ENCODE assay signal across 23 cellular contexts in the genomic region with DNA sequence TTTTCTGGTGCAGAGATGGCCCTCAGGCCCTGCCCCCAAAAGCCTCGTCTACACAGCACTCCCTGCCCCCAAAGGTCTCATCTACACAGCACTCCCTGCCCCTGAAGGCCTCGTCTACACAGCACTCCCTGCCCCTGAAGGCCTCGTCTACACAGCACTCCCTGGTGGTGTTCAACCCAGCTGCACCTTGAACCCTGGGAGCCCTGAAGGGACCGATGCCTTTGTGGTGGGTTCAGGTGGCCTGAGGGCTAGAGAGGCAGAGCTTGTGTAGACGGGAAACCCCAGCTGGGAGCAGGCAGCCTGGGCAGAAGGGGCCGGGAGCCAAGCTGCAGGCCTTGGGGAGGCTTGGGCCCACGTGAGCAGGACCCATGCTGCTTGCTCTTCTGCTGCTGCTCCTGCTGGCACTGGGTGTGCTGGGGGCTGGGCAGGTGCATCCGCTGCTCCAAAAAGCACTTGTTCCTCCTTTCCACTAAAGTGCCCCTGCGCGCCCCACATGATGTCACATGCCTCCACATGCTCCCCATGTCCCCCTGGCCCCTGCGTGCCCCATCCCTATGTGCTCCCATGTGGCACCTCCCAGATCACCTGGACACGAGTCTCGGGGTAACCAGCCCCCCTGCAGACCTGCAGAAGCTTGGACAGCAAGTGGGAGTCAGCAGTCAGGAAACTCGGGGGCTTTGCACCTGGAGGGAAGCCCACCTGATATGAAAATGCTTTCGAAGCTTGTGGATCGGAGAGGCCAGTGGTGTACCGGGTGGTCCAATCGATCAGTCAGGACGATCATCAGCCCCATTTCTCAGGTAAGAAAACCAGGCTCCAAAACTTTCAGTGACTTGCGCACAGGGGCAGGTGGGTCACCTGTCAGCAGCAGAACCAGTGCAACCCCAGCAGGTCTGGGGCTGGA.
DNase-seq lines count a peak whose midpoint lies in the region; ATAC-seq, FAIRE-seq and TF ChIP-seq lines count a peak whose summit lies in the region.
"Had no signal": no experiment of that assay in that cellular context is flagged by ENCODE, and none has a peak within 500 bp of the region (broad histone marks: within the 10 kb centered on the region; RNA-seq: fewer than 3 reads in every experiment).

No MANE protein-coding gene starts in this region.

- H3K9me3 ChIP-seq in Peyer's patch (no peaks in the 10 kb centered on the region), HepG2 (ENCODE audit: low read length) (no peaks in the 10 kb centered on the region), spleen (no peaks in the 10 kb centered on the region)
- H3K9me3 ChIP-seq: esophagus squamous epithelium had no signal

- TF ChIP-seq POLR2A in Peyer's patch (IDR thresholded peaks at IDR 0.05) (no peak), HepG2 (IDR thresholded peaks at IDR 0.05; ENCODE audit: insufficient read depth in 1 of 2, low read depth in 2 of 2, low read length in 2 of 2) (no peak), spleen (IDR thresholded peaks at IDR 0.05) (no peak)

- in situ Hi-C loops in HepG2 (cut with HindIII; ENCODE audit: extremely low pct_ligation_motif_present, low pct_unique_long_range_greater_than_20kb): no loop called here

- BruUV-seq in HepG2 (replicated peaks; lab: Mats Ljungman, UMichigan): no TSS peak

- POLR2A ChIA-PET in HepG2 (lab: Yijun Ruan, JAX): no interaction called here

- no peak for TF ChIP-seq RAD21 in HepG2 (CRISPR knock-in tag; IDR thresholded peaks at IDR 0.05)

- DNase-seq in activated naive CD4-positive, alpha-beta T cell treated with anti-CD3 and anti-CD28 coated beads, Interleukin-2, amount 10 ng/mL, durations not matched to agents 7 days and 5 days: peak; percentile 15
- DNase-seq in activated naive CD4-positive, alpha-beta T cell treated with Interleukin-2 at 50 U/mL for 16 hours: no peak
- DNase-seq in Peyer's patch (peak in 2 of 3 donors; percentile 35 to 38), HepG2 (ENCODE audit: low spot score) (no peak), spleen (peak; percentile 62), SK-N-DZ (ENCODE audit: low spot score) (no peak), immature natural killer cell (no peak)
- DNase-seq: activated B cell treated with CpG ODN at 0.5 μM for 24 hours; CD8-positive, alpha-beta T cell; DND-41; effector CD8-positive, alpha-beta T cell; esophagus squamous epithelium; H7; KG1; NCI-H2029 treated with DMSO at 0.1 percent for 48 hours; NCI-H510A had no signal

- H3K27me3 Mint-ChIP-seq in activated naive CD4-positive, alpha-beta T cell treated with anti-CD3 and anti-CD28 coated beads, Interleukin-2, amount 10 ng/mL, durations not matched to agents 7 days and 5 days: no peaks in the 10 kb centered on the region
- H3K27me3 Mint-ChIP-seq in immature natural killer cell (ENCODE audit: low read depth in 3 of 3): peaks cover 0 to 2% (median 2%) of the 10 kb centered on the region in 3 donors
- H3K27me3 Mint-ChIP-seq: stimulated activated naive CD8-positive, alpha-beta T cell treated with anti-CD3 and anti-CD28 coated beads, Interleukin-15, Interleukin-2, amounts not matched to agents 100 ng/mL and 50 ng/mL, for 24 hours had no signal

- H3K36me3 Mint-ChIP-seq in activated naive CD4-positive, alpha-beta T cell treated with anti-CD3 and anti-CD28 coated beads, Interleukin-2, amount 10 ng/mL, durations not matched to agents 7 days and 5 days: no peaks in the 10 kb centered on the region
- H3K36me3 Mint-ChIP-seq in immature natural killer cell: no peaks in the 10 kb centered on the region
- H3K36me3 Mint-ChIP-seq: CD8-positive, alpha-beta T cell had no signal

- no peak overlapping the region for H3K4me3 ChIP-seq in Peyer's patch
- H3K4me3 ChIP-seq in HepG2 (replicated peaks in 1 of 3; ENCODE audit: insufficient read depth in 1 of 3, low read depth in 2 of 3, low read length in 3 of 3): no peak overlapping the region
- no peak overlapping the region for H3K4me3 ChIP-seq in spleen
- H3K4me3 ChIP-seq: esophagus squamous epithelium had no signal

- H3K4me1 Mint-ChIP-seq in activated naive CD4-positive, alpha-beta T cell treated with anti-CD3 and anti-CD28 coated beads, Interleukin-2, amount 10 ng/mL, durations not matched to agents 7 days and 5 days: no peaks in the 10 kb centered on the region
- H3K4me1 Mint-ChIP-seq in immature natural killer cell: no peaks in the 10 kb centered on the region
- H3K4me1 Mint-ChIP-seq: central memory CD8-positive, alpha-beta T cell had no signal

- no peaks in the 10 kb centered on the region for H4K20me1 ChIP-seq in HepG2 (ENCODE audit: insufficient read depth, low read length)

- H3K79me2 ChIP-seq in HepG2 (ENCODE audit: insufficient read depth, low read length): no peaks in the 10 kb centered on the region

- TF ChIP-seq EP300 in HepG2 (IDR thresholded peaks at IDR 0.05; ENCODE audit: low read depth in 2 of 2, low read length in 2 of 2) (no peak), HepG2 (CRISPR knock-in tag; IDR thresholded peaks at IDR 0.05; ENCODE audit: borderline replicate concordance) (no peak)

- intact Hi-C loops in HepG2 (cut with micrococcal nuclease; ENCODE audit: unreplicated experiment): no loop called here
- intact Hi-C loops in spleen (cut with DNase I; ENCODE audit: low total_unique reads): no loop called here

- H2AFZ ChIP-seq in HepG2 (ENCODE audit: low read length): no peak overlapping the region

- H3K27ac Mint-ChIP-seq in activated naive CD4-positive, alpha-beta T cell treated with anti-CD3 and anti-CD28 coated beads, Interleukin-2, amount 10 ng/mL, durations not matched to agents 7 days and 5 days: no peak overlapping the region
- H3K27ac Mint-ChIP-seq in immature natural killer cell: no peak overlapping the region
- H3K27ac Mint-ChIP-seq: activated B cell treated with CpG ODN at 0.5 μM for 24 hours; activated T-helper 2 cell treated with anti-CD3 and anti-CD28 coated beads, Interferon-gamma antibody, Interleukin-2, Interleukin-4, amounts not matched to agents 10 μg/mL and 5 μg/mL and 100 μg/mL, durations not matched to agents 14 hours and 24 hours and 36 hours; CD8-positive, alpha-beta T cell; stimulated activated naive CD8-positive, alpha-beta T cell treated with anti-CD3 and anti-CD28 coated beads, Interleukin-15, Interleukin-2, amounts not matched to agents 100 ng/mL and 50 ng/mL, for 24 hours; T-helper 1 cell treated with Interleukin-12 subunit alpha and Interleukin-12 subunit beta and Interleukin-4 antibody, amounts not matched to agents 30 μg/mL and 1 μg/mL, for 36 hours had no signal

- H3K36me3 ChIP-seq in Peyer's patch (no peaks in the 10 kb centered on the region), HepG2 (replicated peaks in 1 of 2; ENCODE audit: control insufficient read depth in 1 of 2, insufficient read depth in 2 of 2, low read length in 2 of 2) (no peaks in the 10 kb centered on the region), spleen (no peaks in the 10 kb centered on the region)
- H3K36me3 ChIP-seq: esophagus squamous epithelium had no signal

- H3K27me3 ChIP-seq in Peyer's patch (no peaks in the 10 kb centered on the region), HepG2 (ENCODE audit: control insufficient read depth in 1 of 2, insufficient read depth in 2 of 2, low read length in 2 of 2) (peaks cover 8 to 34% of the 10 kb centered on the region in 2 experiments; a peak in 4 of 5 replicates), spleen (replicated peaks in 1 of 7) (no peaks in the 10 kb centered on the region)

- no peak overlapping the region for H3K9ac ChIP-seq in HepG2 (ENCODE audit: insufficient read depth, low read depth, low read length)

- TF ChIP-seq CTCF in Peyer's patch (IDR thresholded peaks at IDR 0.05) (no peak), HepG2 (CRISPR knock-in tag; IDR thresholded peaks at IDR 0.05) (no peak), spleen (IDR thresholded peaks at IDR 0.05 in 8 of 11, conservative IDR thresholded peaks at IDR 0.05 in 3 of 11) (no peak)

- H3K4me3 Mint-ChIP-seq in activated naive CD4-positive, alpha-beta T cell treated with anti-CD3 and anti-CD28 coated beads, Interleukin-2, amount 10 ng/mL, durations not matched to agents 7 days and 5 days: no peak overlapping the region
- H3K4me3 Mint-ChIP-seq in immature natural killer cell: no peak overlapping the region
- H3K4me3 Mint-ChIP-seq: activated B cell treated with CpG ODN at 0.5 μM for 24 hours; CD8-positive, alpha-beta T cell; central memory CD8-positive, alpha-beta T cell; neural crest cell; stimulated activated naive CD8-positive, alpha-beta T cell treated with anti-CD3 and anti-CD28 coated beads, Interleukin-15, Interleukin-2, amounts not matched to agents 100 ng/mL and 50 ng/mL, for 24 hours; T-helper 1 cell treated with Interleukin-12 subunit alpha and Interleukin-12 subunit beta and Interleukin-4 antibody, amounts not matched to agents 30 μg/mL and 1 μg/mL, for 36 hours had no signal

- peaks cover 0 to 9% (median 0%) of the 10 kb centered on the region in 4 donors for H3K4me1 ChIP-seq in Peyer's patch
- H3K4me1 ChIP-seq in HepG2 (ENCODE audit: insufficient read depth, low read length): peaks cover 31% of the 10 kb centered on the region
- H3K4me1 ChIP-seq in spleen: peaks cover 0 to 18% (median 9%) of the 10 kb centered on the region in 6 donors

- no peak overlapping the region for H3K4me2 ChIP-seq in HepG2 (ENCODE audit: low read depth, low read length)

- CTCF ChIA-PET in activated naive CD4-positive, alpha-beta T cell treated with anti-CD3 and anti-CD28 coated beads, Interleukin-2, amount 10 ng/mL, durations not matched to agents 7 days and 5 days (lab: Charles Lee): no interaction called here
- CTCF ChIA-PET in HepG2 (lab: Yijun Ruan, JAX; ENCODE audit: low intra/inter-chr PET ratio, low total read pairs): no interaction called here

- WGBS in HepG2 (ENCODE audit: low lambda C conversion rate): 28% methylated on average over 10 of the region's 20 CpGs
- WGBS in spleen, 5 donors: 74 to 87% (median 82%) methylated on average over 17 to 20 of the region's 20 CpGs

- FAIRE-seq in HepG2 (lab: Jason Lieb, UNC): no peak
- FAIRE-seq: GM18507 had no signal

- H3K9me3 Mint-ChIP-seq in activated naive CD4-positive, alpha-beta T cell treated with anti-CD3 and anti-CD28 coated beads, Interleukin-2, amount 10 ng/mL, durations not matched to agents 7 days and 5 days: peaks cover 7% of the 10 kb centered on the region
- no peaks in the 10 kb centered on the region for H3K9me3 Mint-ChIP-seq in immature natural killer cell
- H3K9me3 Mint-ChIP-seq: activated B cell treated with CpG ODN at 0.5 μM for 24 hours; activated T-helper 2 cell treated with anti-CD3 and anti-CD28 coated beads, Interferon-gamma antibody, Interleukin-2, Interleukin-4, amounts not matched to agents 10 μg/mL and 5 μg/mL and 100 μg/mL, durations not matched to agents 14 hours and 24 hours and 36 hours; CD8-positive, alpha-beta T cell; central memory CD8-positive, alpha-beta T cell; neural crest cell; stimulated activated naive CD8-positive, alpha-beta T cell treated with anti-CD3 and anti-CD28 coated beads, Interleukin-15, Interleukin-2, amounts not matched to agents 100 ng/mL and 50 ng/mL, for 24 hours; T-helper 1 cell treated with Interleukin-12 subunit alpha and Interleukin-12 subunit beta and Interleukin-4 antibody, amounts not matched to agents 30 μg/mL and 1 μg/mL, for 36 hours had no signal

- ATAC-seq in HepG2 (no peak), GM19023 (IDR thresholded peaks at IDR 0.05; ENCODE audit: unreplicated experiment) (no peak)
- ATAC-seq: CD8-positive, alpha-beta T cell had no signal

- no peak overlapping the region for H3K27ac ChIP-seq in Peyer's patch
- H3K27ac ChIP-seq in HepG2 (ENCODE audit: extremely low read length, insufficient read depth, low read length): no peak overlapping the region
- no peak overlapping the region for H3K27ac ChIP-seq in spleen
- H3K27ac ChIP-seq: esophagus squamous epithelium had no signal

Comparison
In these comparisons a context has a peak if more than half of its experiments do, and no peak if none do; other contexts are left out.
1. DNase-seq: peak in activated naive CD4-positive, alpha-beta T cell treated with anti-CD3 and anti-CD28 coated beads, Interleukin-2, amount 10 ng/mL, durations not matched to agents 7 days and 5 days (single experiment), Peyer's patch (2 of 3) and spleen (single experiment); none in activated naive CD4-positive, alpha-beta T cell treated with Interleukin-2 at 50 U/mL for 16 hours (single experiment), HepG2 (single experiment), SK-N-DZ (single experiment) and immature natural killer cell (0 of 3).